Comparison of ENCODE assay signal across 22 cellular contexts in genomic region chr7:29160080-29160479, GRCh38. TPM values are rescaled to one million over a fixed set of nuclear protein-coding genes. Genes with fewer than 3 reads are reported as not detected.
A peak's percentile ranks its signal among the peaks of the same experiment; 100 is the strongest.
DNase-seq lines count a peak whose midpoint lies in the region; ATAC-seq and TF ChIP-seq lines count a peak whose summit lies in the region.
"Had no signal": no experiment of that assay in that cellular context is flagged by ENCODE, and none has a peak within 500 bp of the region (broad histone marks: within the 10 kb centered on the region; RNA-seq: fewer than 3 reads in every experiment).

No MANE protein-coding gene starts in this region.

- no peak overlapping the region for H3K4me3 ChIP-seq in Caco-2 (ENCODE audit: low read depth, low read length)
- peak overlapping the region; percentile 29 for H3K4me3 ChIP-seq in SK-N-MC
- H3K4me3 ChIP-seq in trophoblast cell (ENCODE audit: low read depth, low read length) = no peak overlapping the region
- H3K4me3 ChIP-seq: A549; BLaER1 treated with 17β-estradiol and CSF1 and Interleukin-3, amounts not matched to agents 10 nM and 100 nM had no signal

- H3K36me3 Mint-ChIP-seq in Caco-2 (ENCODE audit: insufficient read depth, unreplicated experiment) = no peaks in the 10 kb centered on the region
- H3K36me3 Mint-ChIP-seq: CD8-positive, alpha-beta T cell had no signal

- H3K4me2 ChIP-seq in trophoblast cell (ENCODE audit: low read length) = no peak overlapping the region
- H3K4me2 ChIP-seq: A549; BLaER1 treated with 17β-estradiol and CSF1 and Interleukin-3, amounts not matched to agents 10 nM and 100 nM had no signal

- no TSS peak for BruUV-seq in Caco-2 (replicated peaks; lab: Mats Ljungman, UMichigan)

- WGBS in trophoblast cell (ENCODE audit: extremely low coverage, insufficient coverage, insufficient read length) = no CpG with 5 or more reads among the region's 2 CpGs

- ATAC-seq in SK-N-SH treated with all-trans-retinoic acid at 6 μM for 48 hours = no peak
- no peak for ATAC-seq in GM18520 (IDR thresholded peaks at IDR 0.05; ENCODE audit: unreplicated experiment)
- ATAC-seq in GM21619 (IDR thresholded peaks at IDR 0.05; ENCODE audit: unreplicated experiment) = no peak
- no peak for ATAC-seq in HG02678 (IDR thresholded peaks at IDR 0.05; ENCODE audit: unreplicated experiment)
- ATAC-seq: A549; CD8-positive, alpha-beta T cell had no signal

- no peaks in the 10 kb centered on the region for H3K79me1 ChIP-seq in trophoblast cell (ENCODE audit: low read length)

- no peak overlapping the region for H2AK5ac ChIP-seq in trophoblast cell (ENCODE audit: low read length)

- H3K4ac ChIP-seq in trophoblast cell (ENCODE audit: low read depth, low read length) = no peak overlapping the region

- no peak overlapping the region for H2AFZ ChIP-seq in trophoblast cell (ENCODE audit: insufficient read depth, low read length, poor library complexity)

- H3K27me3 ChIP-seq in Caco-2 (replicated peaks; ENCODE audit: control insufficient read depth, insufficient read depth, low read length) = no peaks in the 10 kb centered on the region
- no peaks in the 10 kb centered on the region for H3K27me3 ChIP-seq in trophoblast cell (ENCODE audit: insufficient read depth, low read length)
- H3K27me3 ChIP-seq: BLaER1 treated with 17β-estradiol and CSF1 and Interleukin-3, amounts not matched to agents 10 nM and 100 nM had no signal

- H3K27ac ChIP-seq in SK-N-MC (peak overlapping the region; percentile 92), trophoblast cell (ENCODE audit: low read depth, low read length) (no peak overlapping the region)
- H3K27ac ChIP-seq: 22Rv1; A549; BLaER1 treated with 17β-estradiol and CSF1 and Interleukin-3, amounts not matched to agents 10 nM and 100 nM; C4-2B had no signal

- no peak overlapping the region for H4K91ac ChIP-seq in trophoblast cell (ENCODE audit: low read depth, low read length)

- DNase-seq in Caco-2 (no peak), SK-N-MC (ENCODE audit: low read depth, low spot score) (no peak), trophoblast cell (peak; percentile 42 to 67), globus pallidus (ENCODE audit: low spot score) (no peak)
- DNase-seq: AML-193; CD4-positive, alpha-beta T cell; CD8-positive, alpha-beta T cell; DMS 273 treated with DMSO at 0.1 percent for 48 hours; DMS153; DMS53; DMS79; GF-D8 had no signal

- H2BK120ac ChIP-seq in trophoblast cell (ENCODE audit: insufficient read depth, low read length, poor library complexity) = no peak overlapping the region

- no peak overlapping the region for H4K12ac ChIP-seq in trophoblast cell (ENCODE audit: low read depth, low read length)

- no peak overlapping the region for H3K18ac ChIP-seq in trophoblast cell (ENCODE audit: low read length)

- no peaks in the 10 kb centered on the region for H3K9me3 Mint-ChIP-seq in Caco-2 (ENCODE audit: unreplicated experiment)
- H3K9me3 Mint-ChIP-seq: CD4-positive, alpha-beta T cell had no signal

- H3K27ac Mint-ChIP-seq in Caco-2 (ENCODE audit: unreplicated experiment) = peak overlapping the region; percentile 7
- H3K27ac Mint-ChIP-seq: B cell; CD4-positive, alpha-beta T cell; CD8-positive, alpha-beta T cell had no signal

- H3K9me3 ChIP-seq in Caco-2 (0 out of 2 replicates have a peak, but pooled peaks cover 4% of the 10 kb centered on the region), SK-N-MC (ENCODE audit: low read depth, low read length) (no peaks in the 10 kb centered on the region), trophoblast cell (ENCODE audit: insufficient read depth, low read depth, low read length) (no peaks in the 10 kb centered on the region)
- H3K9me3 ChIP-seq: A549 had no signal

- no peak overlapping the region for H2BK5ac ChIP-seq in trophoblast cell (ENCODE audit: low read depth, low read length, poor library complexity)

- no peak for TF ChIP-seq CTCF in Caco-2 (IDR thresholded peaks at IDR 0.05; ENCODE audit: insufficient read depth in 1 of 2, low read depth in 1 of 2, low read length in 1 of 2, severe bottlenecking in 1 of 2, unreplicated experiment in 1 of 2)

- H3K79me2 ChIP-seq in trophoblast cell (ENCODE audit: control insufficient read depth, insufficient read depth, low read length, poor library complexity) = no peaks in the 10 kb centered on the region

- H3K27me3 Mint-ChIP-seq in Caco-2 (ENCODE audit: insufficient read depth, unreplicated experiment) = no peaks in the 10 kb centered on the region

- CTCF ChIA-PET in Caco-2 (lab: Charles Lee) = no interaction called here

- H3K23ac ChIP-seq in trophoblast cell (ENCODE audit: low read length) = no peak overlapping the region

- H3K36me3 ChIP-seq in Caco-2 (ENCODE audit: control insufficient read depth, insufficient read depth, low read length) (no peaks in the 10 kb centered on the region), SK-N-MC (ENCODE audit: insufficient read depth, low read length) (peaks cover 17% of the 10 kb centered on the region), trophoblast cell (ENCODE audit: control insufficient read depth in 1 of 2, insufficient read depth in 2 of 2, low read length in 2 of 2) (no peaks in the 10 kb centered on the region)
- H3K36me3 ChIP-seq: BLaER1 treated with 17β-estradiol and CSF1 and Interleukin-3, amounts not matched to agents 10 nM and 100 nM had no signal

- H2BK12ac ChIP-seq in trophoblast cell (ENCODE audit: low read length) = no peak overlapping the region

- H3K9ac ChIP-seq in SK-N-MC (ENCODE audit: insufficient read length) = no peak overlapping the region
- no peak overlapping the region for H3K9ac ChIP-seq in trophoblast cell (ENCODE audit: low read length)
- H3K9ac ChIP-seq: BLaER1 treated with 17β-estradiol and CSF1 and Interleukin-3, amounts not matched to agents 10 nM and 100 nM had no signal

- no peak overlapping the region for H3K14ac ChIP-seq in trophoblast cell (ENCODE audit: low read length)

- peaks cover 20% of the 10 kb centered on the region for H3K4me1 ChIP-seq in Caco-2
- no peaks in the 10 kb centered on the region for H3K4me1 ChIP-seq in trophoblast cell (ENCODE audit: control insufficient read depth in 1 of 2, insufficient read depth in 2 of 2, low read length in 2 of 2)
- H3K4me1 ChIP-seq: A549 had no signal

- peaks cover 26% of the 10 kb centered on the region for H3K4me1 Mint-ChIP-seq in Caco-2 (ENCODE audit: low read depth, unreplicated experiment)
- H3K4me1 Mint-ChIP-seq: B cell had no signal

- intact Hi-C loops in Caco-2 (cut with micrococcal nuclease; ENCODE audit: unreplicated experiment) = loop anchor here (2.0 to 5.0 kb wide), 2 partner anchors 13 to 43 kb away; partner anchors contain the start of gene CPVL

- H4K8ac ChIP-seq in trophoblast cell (ENCODE audit: low read depth, low read length) = no peak overlapping the region

- H3K4me3 Mint-ChIP-seq in Caco-2 (ENCODE audit: unreplicated experiment) = no peak overlapping the region
- H3K4me3 Mint-ChIP-seq: B cell; CD4-positive, alpha-beta T cell; CD8-positive, alpha-beta T cell had no signal

- POLR2A ChIA-PET in Caco-2 (lab: Charles Lee) = no interaction called here

TF ChIP-seq in SK-N-SH treated with all-trans-retinoic acid at 6 μM for 48 hours, 23 proteins besides CTCF, POLR2A, EP300 and RAD21:
- 0 out of 2 replicates have a peak, but pooled peaks have one; percentile 20 for TF ChIP-seq TCF4 (CRISPR knock-in tag; IDR thresholded peaks at IDR 0.05; ENCODE audit: borderline replicate concordance)
- TF ChIP-seq GLIS3 (CRISPR knock-in tag; IDR thresholded peaks at IDR 0.05) = no peak
- no peak for TF ChIP-seq SNAI2 (CRISPR knock-in tag; IDR thresholded peaks at IDR 0.05)

RNA-seq across cellular contexts. Expression of gene CPVL, which starts 13.7 kb away (rescaled TPM):
- total RNA-seq in Caco-2 (2022) = 108 and 109 TPM in 2 replicates
- 184 and 205 TPM in 2 replicates for polyA plus RNA-seq in trophoblast cell (2013)
- total RNA-seq: B cell had no signal
- polyA plus RNA-seq: BJ had no signal

RNA-seq across cellular contexts. Expression of gene CHN2, which starts 34.5 kb away (rescaled TPM):
- 16.5 and 18.8 TPM in 2 replicates for total RNA-seq in Caco-2 (2022)
- polyA plus RNA-seq in trophoblast cell (2013) = 39.1 and 39.9 TPM in 2 replicates
- polyA plus RNA-seq: BJ had no signal

Comparison
In these comparisons a context has a peak if more than half of its experiments do, and no peak if none do; other contexts are left out.
1. DNase-seq: peak in trophoblast cell (2 of 2); none in Caco-2 (0 of 2), SK-N-MC (single experiment) and globus pallidus (single experiment).